In the genomic region with DNA sequence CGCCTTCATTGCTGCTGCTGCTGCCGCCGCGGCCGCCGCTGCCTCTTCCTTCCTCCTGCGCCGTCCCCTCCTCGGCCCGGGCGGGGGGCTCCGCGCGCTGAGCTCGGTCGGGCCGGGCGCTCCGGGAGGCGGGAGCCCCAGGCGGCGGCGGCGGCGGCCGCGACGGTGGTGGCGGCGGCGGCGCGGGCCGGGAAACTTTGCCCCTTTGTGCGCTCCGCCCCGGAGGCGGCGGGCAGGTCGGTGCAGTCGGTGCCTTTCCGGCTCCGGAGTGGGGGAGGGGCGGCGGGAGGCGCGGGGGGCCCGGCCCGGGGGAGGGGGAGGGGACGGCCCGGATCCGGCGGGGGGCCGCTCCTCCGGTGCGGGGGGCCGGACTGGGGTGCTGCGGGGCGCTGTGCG, we compare ENCODE assay signal across 1 cellular context.
TF ChIP-seq lines count a peak whose summit lies in the region.

No MANE protein-coding gene starts in this region.

TF ChIP-seq in K562, 482 proteins besides CTCF, POLR2A, EP300 and RAD21 (continued from another document):
- TF ChIP-seq STAG1 (CRISPR knock-in tag; IDR thresholded peaks at IDR 0.05; ENCODE audit: borderline replicate concordance), result no peak
- TF ChIP-seq, protein P1, sequence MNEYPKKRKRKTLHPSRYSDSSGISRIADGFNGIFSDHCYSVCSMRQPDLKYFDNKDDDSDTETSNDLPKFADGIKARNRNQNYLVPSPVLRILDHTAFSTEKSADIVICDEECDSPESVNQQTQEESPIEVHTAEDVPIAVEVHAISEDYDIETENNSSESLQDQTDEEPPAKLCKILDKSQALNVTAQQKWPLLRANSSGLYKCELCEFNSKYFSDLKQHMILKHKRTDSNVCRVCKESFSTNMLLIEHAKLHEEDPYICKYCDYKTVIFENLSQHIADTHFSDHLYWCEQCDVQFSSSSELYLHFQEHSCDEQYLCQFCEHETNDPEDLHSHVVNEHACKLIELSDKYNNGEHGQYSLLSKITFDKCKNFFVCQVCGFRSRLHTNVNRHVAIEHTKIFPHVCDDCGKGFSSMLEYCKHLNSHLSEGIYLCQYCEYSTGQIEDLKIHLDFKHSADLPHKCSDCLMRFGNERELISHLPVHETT (CRISPR knock-in tag; conservative IDR thresholded peaks at IDR 0.05 in 1 of 2, IDR thresholded peaks at IDR 0.05 in 1 of 2), result peak in 1 of 2 experiments; percentile 97; a peak in 2 of 4 replicates
- TF ChIP-seq MTF1 (CRISPR knock-in tag; IDR thresholded peaks at IDR 0.05; ENCODE audit: borderline replicate concordance), result no peak
- TF ChIP-seq CCNT2 (IDR thresholded peaks at IDR 0.05; ENCODE audit: borderline replicate concordance, extremely low read depth, insufficient read length, low read depth, low read length), result peak; percentile 9
- no peak for TF ChIP-seq HLTF (IDR thresholded peaks at IDR 0.05)
- TF ChIP-seq RB1 (IDR thresholded peaks at IDR 0.05; ENCODE audit: low read depth), result 0 out of 2 replicates have a peak, but pooled peaks have one; percentile 23
- TF ChIP-seq, protein P2, sequence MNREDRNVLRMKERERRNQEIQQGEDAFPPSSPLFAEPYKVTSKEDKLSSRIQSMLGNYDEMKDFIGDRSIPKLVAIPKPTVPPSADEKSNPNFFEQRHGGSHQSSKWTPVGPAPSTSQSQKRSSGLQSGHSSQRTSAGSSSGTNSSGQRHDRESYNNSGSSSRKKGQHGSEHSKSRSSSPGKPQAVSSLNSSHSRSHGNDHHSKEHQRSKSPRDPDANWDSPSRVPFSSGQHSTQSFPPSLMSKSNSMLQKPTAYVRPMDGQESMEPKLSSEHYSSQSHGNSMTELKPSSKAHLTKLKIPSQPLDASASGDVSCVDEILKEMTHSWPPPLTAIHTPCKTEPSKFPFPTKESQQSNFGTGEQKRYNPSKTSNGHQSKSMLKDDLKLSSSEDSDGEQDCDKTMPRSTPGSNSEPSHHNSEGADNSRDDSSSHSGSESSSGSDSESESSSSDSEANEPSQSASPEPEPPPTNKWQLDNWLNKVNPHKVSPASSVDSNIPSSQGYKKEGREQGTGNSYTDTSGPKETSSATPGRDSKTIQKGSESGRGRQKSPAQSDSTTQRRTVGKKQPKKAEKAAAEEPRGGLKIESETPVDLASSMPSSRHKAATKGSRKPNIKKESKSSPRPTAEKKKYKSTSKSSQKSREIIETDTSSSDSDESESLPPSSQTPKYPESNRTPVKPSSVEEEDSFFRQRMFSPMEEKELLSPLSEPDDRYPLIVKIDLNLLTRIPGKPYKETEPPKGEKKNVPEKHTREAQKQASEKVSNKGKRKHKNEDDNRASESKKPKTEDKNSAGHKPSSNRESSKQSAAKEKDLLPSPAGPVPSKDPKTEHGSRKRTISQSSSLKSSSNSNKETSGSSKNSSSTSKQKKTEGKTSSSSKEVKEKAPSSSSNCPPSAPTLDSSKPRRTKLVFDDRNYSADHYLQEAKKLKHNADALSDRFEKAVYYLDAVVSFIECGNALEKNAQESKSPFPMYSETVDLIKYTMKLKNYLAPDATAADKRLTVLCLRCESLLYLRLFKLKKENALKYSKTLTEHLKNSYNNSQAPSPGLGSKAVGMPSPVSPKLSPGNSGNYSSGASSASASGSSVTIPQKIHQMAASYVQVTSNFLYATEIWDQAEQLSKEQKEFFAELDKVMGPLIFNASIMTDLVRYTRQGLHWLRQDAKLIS (CRISPR knock-in tag; IDR thresholded peaks at IDR 0.05), result no peak
- no peak for TF ChIP-seq ZC3H4 (CRISPR knock-in tag; IDR thresholded peaks at IDR 0.05; ENCODE audit: borderline replicate concordance)
- 0 out of 2 replicates have a peak, but pooled peaks have one; percentile 28 for TF ChIP-seq FOSL1 (tag; conservative IDR thresholded peaks at IDR 0.05)
- peak; percentile 5; the same call in 1 of the 2 replicates for TF ChIP-seq SIN3B (IDR thresholded peaks at IDR 0.05; ENCODE audit: low read depth)
- TF ChIP-seq, protein P3, sequence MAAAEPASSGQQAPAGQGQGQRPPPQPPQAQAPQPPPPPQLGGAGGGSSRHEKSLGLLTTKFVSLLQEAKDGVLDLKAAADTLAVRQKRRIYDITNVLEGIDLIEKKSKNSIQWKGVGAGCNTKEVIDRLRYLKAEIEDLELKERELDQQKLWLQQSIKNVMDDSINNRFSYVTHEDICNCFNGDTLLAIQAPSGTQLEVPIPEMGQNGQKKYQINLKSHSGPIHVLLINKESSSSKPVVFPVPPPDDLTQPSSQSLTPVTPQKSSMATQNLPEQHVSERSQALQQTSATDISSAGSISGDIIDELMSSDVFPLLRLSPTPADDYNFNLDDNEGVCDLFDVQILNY (CRISPR knock-in tag; IDR thresholded peaks at IDR 0.05), result no peak
- TF ChIP-seq, protein P4, sequence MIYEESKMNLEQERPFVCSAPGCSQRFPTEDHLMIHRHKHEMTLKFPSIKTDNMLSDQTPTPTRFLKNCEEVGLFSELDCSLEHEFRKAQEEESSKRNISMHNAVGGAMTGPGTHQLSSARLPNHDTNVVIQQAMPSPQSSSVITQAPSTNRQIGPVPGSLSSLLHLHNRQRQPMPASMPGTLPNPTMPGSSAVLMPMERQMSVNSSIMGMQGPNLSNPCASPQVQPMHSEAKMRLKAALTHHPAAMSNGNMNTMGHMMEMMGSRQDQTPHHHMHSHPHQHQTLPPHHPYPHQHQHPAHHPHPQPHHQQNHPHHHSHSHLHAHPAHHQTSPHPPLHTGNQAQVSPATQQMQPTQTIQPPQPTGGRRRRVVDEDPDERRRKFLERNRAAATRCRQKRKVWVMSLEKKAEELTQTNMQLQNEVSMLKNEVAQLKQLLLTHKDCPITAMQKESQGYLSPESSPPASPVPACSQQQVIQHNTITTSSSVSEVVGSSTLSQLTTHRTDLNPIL (CRISPR knock-in tag; IDR thresholded peaks at IDR 0.05), result no peak
- TF ChIP-seq GTF2A2 (tag; IDR thresholded peaks at IDR 0.05), result 0 out of 2 replicates have a peak, but pooled peaks have one; percentile 42
